Comparison of ENCODE assay signal across 21 cellular contexts in the genomic region with DNA sequence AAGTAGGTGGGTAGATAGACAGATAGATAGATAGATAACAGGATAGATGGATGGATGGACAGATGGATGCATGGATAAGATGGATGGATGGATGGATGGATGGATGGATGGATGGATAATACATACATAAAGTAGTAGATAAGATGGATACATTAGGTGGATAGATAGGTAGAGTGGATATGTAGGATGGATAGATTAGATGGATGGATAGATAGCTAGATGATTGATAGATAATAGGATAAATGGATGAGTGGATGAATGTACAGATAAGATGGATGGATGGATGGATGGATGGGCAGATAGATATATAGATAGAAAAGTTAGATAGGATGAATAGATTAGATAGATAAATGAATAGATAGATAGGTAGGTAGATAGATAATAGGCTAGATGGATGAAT. TPM values are rescaled to one million over a fixed set of nuclear protein-coding genes. Genes with fewer than 3 reads are reported as not detected.
DNase-seq lines count a peak whose midpoint lies in the region; ATAC-seq, FAIRE-seq and TF ChIP-seq lines count a peak whose summit lies in the region.
"Had no signal": no experiment of that assay in that cellular context is flagged by ENCODE, and none has a peak within 500 bp of the region (broad histone marks: within the 10 kb centered on the region; RNA-seq: fewer than 3 reads in every experiment).

No MANE protein-coding gene starts in this region.

- no peak for ATAC-seq in A549
- ATAC-seq in right lobe of liver = no peak
- ATAC-seq: CD8-positive, alpha-beta T cell had no signal

- no peak for TF ChIP-seq EP300 in A549 (IDR thresholded peaks at IDR 0.05)

- no peaks in the 10 kb centered on the region for H3K9me3 ChIP-seq in A549
- H3K9me3 ChIP-seq in kidney (ENCODE audit: control insufficient read depth in 1 of 2, low read length in 2 of 2) = no peaks in the 10 kb centered on the region
- no peaks in the 10 kb centered on the region for H3K9me3 ChIP-seq in right lobe of liver
- H3K9me3 ChIP-seq: Caco-2, HAP-1 had no signal

- H3K27me3 ChIP-seq in HL-60 (ENCODE audit: insufficient read depth, poor library complexity, severe bottlenecking) (no peaks in the 10 kb centered on the region), right lobe of liver (no peaks in the 10 kb centered on the region)

- H3K36me3 ChIP-seq in kidney (ENCODE audit: control insufficient read depth in 1 of 2, insufficient read depth in 2 of 2, low read length in 2 of 2) (peaks cover 0 to 3% of the 10 kb centered on the region in 2 donors), right lobe of liver (peaks cover 2 to 37% (median 9%) of the 10 kb centered on the region in 4 donors)
- H3K36me3 ChIP-seq: HAP-1 had no signal

- CTCF ChIA-PET in A549 (lab: Yijun Ruan, JAX) = interaction anchor here (1.3 kb wide), 1 partner anchor 13 kb away, joined by 3 read pairs; no protein-coding TSS in a partner anchor

- TF ChIP-seq RAD21 in A549 (conservative IDR thresholded peaks at IDR 0.05 in 1 of 2, IDR thresholded peaks at IDR 0.05 in 1 of 2) = no peak

- DNase-seq in A549 (ENCODE audit: low read depth in 1 of 2, low spot score in 1 of 2) = no peak
- DNase-seq in HL-60 (ENCODE audit: low read depth in 1 of 2, low spot score in 1 of 2) = no peak
- DNase-seq in kidney = no peak
- no peak for DNase-seq in right lobe of liver
- no peak for DNase-seq in substantia nigra (lab: John Stamatoyannopoulos, UW)
- DNase-seq in stimulated activated CD8-positive, alpha-beta memory T cell treated with anti-CD3 and anti-CD28 coated beads, Interleukin-4, amount 100 ng/mL, for 48 hours = no peak
- DNase-seq in NCI-H2227 treated with DMSO at 0.1 percent for 48 hours (lab: John Stamatoyannopoulos, UW) = no peak
- DNase-seq in MV-4-11 (lab: John Stamatoyannopoulos, UW) = no peak
- DNase-seq: 8988T; C1 segment of cervical spinal cord; Caco-2; CD8-positive, alpha-beta T cell; DMS153; DND-41; GOT3 had no signal

- FAIRE-seq in A549 (lab: Jason Lieb, UNC) (no peak), kidney (lab: Jason Lieb, UNC) (no peak)
- FAIRE-seq: G401.6, GM12892, H54 had no signal

- H3K4me3 ChIP-seq in A549 (no peak overlapping the region), HL-60 (replicated peaks; ENCODE audit: insufficient read depth, low read length) (no peak overlapping the region; the same call in 1 of the 2 replicates), kidney (ENCODE audit: low read length in 2 of 2) (peak overlapping the region; percentile 74), right lobe of liver (peak overlapping the region; percentile 50 to 88 (median 73))
- H3K4me3 ChIP-seq: HAP-1 had no signal

- intact Hi-C loops in kidney (cut with DNase I) = no loop called here
- intact Hi-C loops in right lobe of liver (cut with DNase I) = no loop called here

- peak overlapping the region; percentile 84 for H3K4me2 ChIP-seq in A549

- H3K27ac ChIP-seq in A549 = peak overlapping the region in 1 of 2 experiments; percentile 96; a peak in 2 of 6 replicates
- peak overlapping the region; percentile 89 for H3K27ac ChIP-seq in HL-60 (replicated peaks)
- H3K27ac ChIP-seq in kidney (ENCODE audit: low read depth in 2 of 2, low read length in 2 of 2) = no peak overlapping the region
- H3K27ac ChIP-seq in right lobe of liver = peak overlapping the region in 2 of 3 donors; percentile 94 to 99
- no peak overlapping the region for H3K27ac ChIP-seq in substantia nigra (ENCODE audit: low read depth, low read length, poor library complexity, severe bottlenecking)

- no peak overlapping the region for H3K9ac ChIP-seq in kidney (ENCODE audit: low read length in 2 of 2)

- TF ChIP-seq POLR2A in A549 (IDR thresholded peaks at IDR 0.05; ENCODE audit: low read length) (no peak), right lobe of liver (IDR thresholded peaks at IDR 0.05) (no peak)

- TF ChIP-seq CTCF in A549 (IDR thresholded peaks at IDR 0.05) (no peak), HL-60 (IDR thresholded peaks at IDR 0.05; ENCODE audit: insufficient read depth, low read length) (no peak), kidney (IDR thresholded peaks at IDR 0.05; ENCODE audit: borderline replicate concordance, extremely low read depth, insufficient read depth) (no peak), right lobe of liver (IDR thresholded peaks at IDR 0.05) (no peak)

- POLR2A ChIA-PET in A549 (lab: Yijun Ruan, JAX) = no interaction called here

- H3K4me1 ChIP-seq in A549 (peaks cover 33% of the 10 kb centered on the region), kidney (ENCODE audit: control insufficient read depth in 1 of 2, insufficient read depth in 1 of 2, low read depth in 1 of 2, low read length in 2 of 2) (peaks cover 3 to 12% of the 10 kb centered on the region in 2 donors), right lobe of liver (peaks cover 0 to 48% (median 11%) of the 10 kb centered on the region in 4 donors)
- H3K4me1 ChIP-seq: Caco-2, HAP-1 had no signal

TF ChIP-seq in A549, 52 proteins besides CTCF, POLR2A, EP300 and RAD21:
- TF ChIP-seq ESRRA (IDR thresholded peaks at IDR 0.05; ENCODE audit: borderline replicate concordance, low read length) = no peak
- TF ChIP-seq FOSL2 (IDR thresholded peaks at IDR 0.05) = no peak
- no peak for TF ChIP-seq FOSL2 (CRISPR knock-in tag; IDR thresholded peaks at IDR 0.05)
- TF ChIP-seq SMC3 (IDR thresholded peaks at IDR 0.05) = no peak
- no peak for TF ChIP-seq FOXS1 (CRISPR knock-in tag; IDR thresholded peaks at IDR 0.05)
- TF ChIP-seq NFE2L2 (conservative IDR thresholded peaks at IDR 0.05; ENCODE audit: low read length) = no peak
- TF ChIP-seq ZC3H11A (IDR thresholded peaks at IDR 0.05) = no peak
- TF ChIP-seq PHF8 (IDR thresholded peaks at IDR 0.05; ENCODE audit: borderline replicate concordance, low read depth) = no peak
- no peak for TF ChIP-seq CBX8 (IDR thresholded peaks at IDR 0.05)
- TF ChIP-seq, protein P1, sequence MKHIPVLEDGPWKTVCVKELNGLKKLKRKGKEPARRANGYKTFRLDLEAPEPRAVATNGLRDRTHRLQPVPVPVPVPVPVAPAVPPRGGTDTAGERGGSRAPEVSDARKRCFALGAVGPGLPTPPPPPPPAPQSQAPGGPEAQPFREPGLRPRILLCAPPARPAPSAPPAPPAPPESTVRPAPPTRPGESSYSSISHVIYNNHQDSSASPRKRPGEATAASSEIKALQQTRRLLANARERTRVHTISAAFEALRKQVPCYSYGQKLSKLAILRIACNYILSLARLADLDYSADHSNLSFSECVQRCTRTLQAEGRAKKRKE (CRISPR knock-in tag; IDR thresholded peaks at IDR 0.05; ENCODE audit: low read depth) = no peak
- no peak for TF ChIP-seq RFX5 (IDR thresholded peaks at IDR 0.05)

RNA-seq across cellular contexts. Expression of gene CYP4F3, which starts 2.1 kb away (rescaled TPM):
- polyA plus RNA-seq in A549 (2011; rRNA removed) = 32.2 and 33.2 TPM in 2 replicates
- polyA plus RNA-seq in A549 (2012; cell fraction: cytosol; rRNA removed) = 6.6 and 7.4 TPM in 2 replicates
- 61.8 and 62.5 TPM in 2 replicates for polyA plus RNA-seq in A549 (2012; cell fraction: nucleus; rRNA removed)
- polyA plus RNA-seq in A549 (2017; fragmentation: RNase III; extraction: RNeasy Plus Mini Kit Qiagen cat#74134 plus additional on column Dnase treatment) = 7.1 to 10.4 TPM (median 8.9 TPM) in 3 replicates
- polyA minus RNA-seq in A549 (2011; rRNA and poly(A)+ RNA removed) = 86.8 and 95.2 TPM in 2 replicates
- 2.2 TPM for total RNA-seq in kidney
- polyA plus RNA-seq in kidney (ENCODE audit: insufficient read depth, low read depth, low replicate concordance) = 17.9 TPM
- 100 to 1,000 TPM; 186 to 573 (median 245) TPM for total RNA-seq in right lobe of liver
- total RNA-seq: A673; CD8-positive, alpha-beta T cell had no signal
- polyA plus RNA-seq: BJ had no signal

RNA-seq across cellular contexts. Expression of gene CYP4F8, which starts 27.8 kb away (rescaled TPM):
- polyA plus RNA-seq in A549 (2011; rRNA removed) (not detected in 2 replicates), A549 (2017; fragmentation: RNase III; extraction: RNeasy Plus Mini Kit Qiagen cat#74134 plus additional on column Dnase treatment) (not detected in 3 replicates), kidney (ENCODE audit: insufficient read depth, low read depth, low replicate concordance) (not detected)
- polyA plus RNA-seq in A549 (2012; cell fraction: cytosol; rRNA removed) = not detected in 2 replicates
- not detected in 2 replicates for polyA plus RNA-seq in A549 (2012; cell fraction: nucleus; rRNA removed)
- polyA minus RNA-seq in A549 (2011; rRNA and poly(A)+ RNA removed) = not detected in 2 replicates
- total RNA-seq in kidney (not detected), right lobe of liver (not detected)
- total RNA-seq: A673; Caco-2; CD8-positive, alpha-beta T cell had no signal
- polyA plus RNA-seq: BJ had no signal

RNA-seq across cellular contexts. Expression of gene CYP4F12, which starts 30.1 kb away (rescaled TPM):
- 12.8 and 12.9 TPM in 2 replicates for polyA plus RNA-seq in A549 (2011; rRNA removed)
- 2.9 and 3.2 TPM in 2 replicates for polyA plus RNA-seq in A549 (2012; cell fraction: cytosol; rRNA removed)
- 23.8 and 28.9 TPM in 2 replicates for polyA plus RNA-seq in A549 (2012; cell fraction: nucleus; rRNA removed)
- polyA plus RNA-seq in A549 (2017; fragmentation: RNase III; extraction: RNeasy Plus Mini Kit Qiagen cat#74134 plus additional on column Dnase treatment) = 5.0 to 6.3 TPM (median 5.6 TPM) in 3 replicates
- polyA minus RNA-seq in A549 (2011; rRNA and poly(A)+ RNA removed) = 27.2 and 27.4 TPM in 2 replicates
- 4.4 TPM for total RNA-seq in kidney
- polyA plus RNA-seq in kidney (ENCODE audit: insufficient read depth, low read depth, low replicate concordance) = 10.2 TPM
- 10 to 100 TPM; 21.9 to 95.5 (median 45.3) TPM for total RNA-seq in right lobe of liver
- total RNA-seq: A673 had no signal
- polyA plus RNA-seq: BJ had no signal

Comparison
In these comparisons a context has a peak if more than half of its experiments do, and no peak if none do; other contexts are left out.
1. H3K27ac ChIP-seq: peak in HL-60 (single experiment) and right lobe of liver (2 of 3); none in kidney (0 of 2) and substantia nigra (single experiment).
2. H3K4me3 ChIP-seq: peak in kidney (2 of 2) and right lobe of liver (3 of 3); none in A549 (single experiment) and HL-60 (single experiment).
3. RNA of gene CYP4F3, which starts 2.1 kb away (total RNA-seq): 186 to 573 TPM in right lobe of liver; 2.2 TPM in kidney (single experiment); every median in the first group is over 10 times any median in the second.